In the genomic region with DNA sequence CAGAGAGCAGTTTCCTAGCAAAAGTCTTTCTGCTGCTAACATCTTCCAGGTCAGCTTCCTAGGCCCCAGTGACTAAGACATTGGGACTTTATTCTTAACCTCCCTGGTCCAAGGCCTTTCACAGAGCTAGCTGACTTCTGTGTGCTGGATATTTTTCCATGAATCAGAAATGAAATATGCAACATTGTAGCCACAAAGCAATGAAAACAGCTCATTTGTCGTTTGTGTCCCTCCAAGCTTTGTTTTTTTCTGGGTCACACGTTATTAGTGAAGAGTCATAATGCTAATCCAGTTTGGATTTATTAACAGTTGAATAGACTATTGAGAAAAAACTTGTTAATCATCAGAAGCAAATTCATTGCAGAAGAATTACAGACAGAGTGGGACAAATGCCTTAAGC, we compare ENCODE assay signal across 10 cellular contexts.
DNase-seq lines count a peak whose midpoint lies in the region; ATAC-seq, FAIRE-seq and TF ChIP-seq lines count a peak whose summit lies in the region.
"Had no signal": no experiment of that assay in that cellular context is flagged by ENCODE, and none has a peak within 500 bp of the region (broad histone marks: within the 10 kb centered on the region; RNA-seq: fewer than 3 reads in every experiment).

No MANE protein-coding gene starts in this region.

- H3K4me3 ChIP-seq in Karpas-422 (ENCODE audit: low read length) (no peak overlapping the region), choroid plexus epithelial cell (ENCODE audit: low read depth, low read length) (no peak overlapping the region)

- H3K9me2 ChIP-seq in Karpas-422 (replicated peaks; ENCODE audit: insufficient read depth, low read length): no peaks in the 10 kb centered on the region

- TF ChIP-seq POLR2A in GM12891 (IDR thresholded peaks at IDR 0.05; ENCODE audit: low read depth, low read length): no peak

- H3K4me3 Mint-ChIP-seq in naive B cell: peak overlapping the region in 1 of 8 donors; percentile 10

- no peak for TF ChIP-seq CTCF in AG09319 (IDR thresholded peaks at IDR 0.05; ENCODE audit: low read depth, low read length)
- no peak for TF ChIP-seq CTCF in choroid plexus epithelial cell (conservative IDR thresholded peaks at IDR 0.05; ENCODE audit: low read depth, low read length)

- no peaks in the 10 kb centered on the region for H3K36me3 ChIP-seq in Karpas-422 (ENCODE audit: insufficient read depth, low read length)

- H3K4me1 ChIP-seq in Karpas-422 (ENCODE audit: low read length): peaks cover 73% of the 10 kb centered on the region

- H3K79me2 ChIP-seq in Karpas-422 (ENCODE audit: low read length): no peaks in the 10 kb centered on the region

- H3K27ac ChIP-seq in Karpas-422 (ENCODE audit: low read length): peak overlapping the region; percentile 77

- H3K27me3 ChIP-seq in Karpas-422 (ENCODE audit: low read length): no peaks in the 10 kb centered on the region

- no peaks in the 10 kb centered on the region for H4K20me1 ChIP-seq in Karpas-422 (ENCODE audit: insufficient read depth, low read depth, low read length)

- H2AFZ ChIP-seq in Karpas-422 (ENCODE audit: low read length): peak overlapping the region; percentile 39; the same call in 1 of the 2 replicates

- no peaks in the 10 kb centered on the region for H3K27me3 Mint-ChIP-seq in naive B cell

- peaks cover 70 to 92% (median 80%) of the 10 kb centered on the region in 3 donors for H3K4me1 Mint-ChIP-seq in naive B cell

- no peak overlapping the region for H3K9ac ChIP-seq in Karpas-422 (ENCODE audit: low read length)

- no peak overlapping the region for H3K4me2 ChIP-seq in Karpas-422 (ENCODE audit: low read depth, low read length, poor library complexity, severe bottlenecking)

- no peak for ATAC-seq in naive B cell (ENCODE audit: low read depth in 2 of 2)
- no peak for ATAC-seq in HG02678 (IDR thresholded peaks at IDR 0.05; ENCODE audit: unreplicated experiment)
- no peak for ATAC-seq in HG03039 (IDR thresholded peaks at IDR 0.05; ENCODE audit: unreplicated experiment)
- ATAC-seq in GM18519 (IDR thresholded peaks at IDR 0.05; ENCODE audit: low FRiP score, unreplicated experiment): no peak

- H3K36me3 Mint-ChIP-seq in naive B cell: no peaks in the 10 kb centered on the region

- DNase-seq in AG09319 (ENCODE audit: extremely low read depth, low read depth) (peak; percentile 58), Karpas-422 (no peak), choroid plexus epithelial cell (ENCODE audit: low read depth) (peak; percentile 95), naive B cell (no peak), GM12891 (ENCODE audit: insufficient read length, low spot score) (no peak)
- DNase-seq: hippocampal formation, NCI-H146 had no signal

- no peaks in the 10 kb centered on the region for H3K9me3 ChIP-seq in Karpas-422 (ENCODE audit: low read length)

- H3K9me3 Mint-ChIP-seq in naive B cell: no peaks in the 10 kb centered on the region

- peak overlapping the region in 5 of 6 donors; percentile 4 to 99 (median 80) for H3K27ac Mint-ChIP-seq in naive B cell

- no peak for FAIRE-seq in GM12891 (lab: Jason Lieb, UNC)

TF ChIP-seq in GM12891, 5 proteins besides CTCF, POLR2A, EP300 and RAD21:
- no peak for TF ChIP-seq TAF1 (IDR thresholded peaks at IDR 0.05; ENCODE audit: low read depth, low read length)
- no peak for TF ChIP-seq PAX5 (IDR thresholded peaks at IDR 0.05; ENCODE audit: insufficient read depth, low read length, severe bottlenecking)
- no peak for TF ChIP-seq SPI1 (IDR thresholded peaks at IDR 0.05; ENCODE audit: low read depth, low read length)
- no peak for TF ChIP-seq POU2F2 (IDR thresholded peaks at IDR 0.05; ENCODE audit: low read depth, low read length)
- TF ChIP-seq POLR2AphosphoS5 (IDR thresholded peaks at IDR 0.05; ENCODE audit: low read depth, low read length): no peak

Comparison
In these comparisons a context has a peak if more than half of its experiments do, and no peak if none do; other contexts are left out.
1. DNase-seq: peak in AG09319 (single experiment) and choroid plexus epithelial cell (single experiment); none in Karpas-422 (single experiment), naive B cell (single experiment) and GM12891 (single experiment).